8 cellular contexts compared by ENCODE assay signal in genomic region chr2:168454737-168455691, GRCh38. TPM values are rescaled to one million over a fixed set of nuclear protein-coding genes. Genes with fewer than 3 reads are reported as not detected.
A peak's percentile ranks its signal among the peaks of the same experiment; 100 is the strongest.
DNase-seq lines count a peak whose midpoint lies in the region; ATAC-seq and TF ChIP-seq lines count a peak whose summit lies in the region.

No MANE protein-coding gene starts in this region.

- no peak for ATAC-seq in gastrocnemius medialis
- no peak for ATAC-seq in stimulated activated effector memory CD8-positive, alpha-beta T cell treated with anti-CD3 and anti-CD28 coated beads, Interleukin-12 subunit alpha, Interleukin-12 subunit beta, amount 100 ng/mL, for 72 hours
- no peak for ATAC-seq in HG02588 (IDR thresholded peaks at IDR 0.05; ENCODE audit: unreplicated experiment)

- H3K4me3 ChIP-seq in GM12875 (ENCODE audit: low read depth, low read length) (peak overlapping the region; percentile 85), esophagus muscularis mucosa (peak overlapping the region; percentile 77 to 99 (median 79)), gastrocnemius medialis (peak overlapping the region; percentile 65 to 95 (median 85))

- in situ Hi-C loops in gastrocnemius medialis (cut with MboI; ENCODE audit: low sequenced_read_pairs in 4 of 4): no loop called here

- no peaks in the 10 kb centered on the region for H3K9me3 Mint-ChIP-seq in stimulated activated effector memory CD8-positive, alpha-beta T cell treated with anti-CD3 and anti-CD28 coated beads, Interleukin-12 subunit alpha, Interleukin-12 subunit beta, amount 100 ng/mL, for 72 hours

- H3K9me3 ChIP-seq in esophagus muscularis mucosa (no peaks in the 10 kb centered on the region), gastrocnemius medialis (no peaks in the 10 kb centered on the region)

- no peaks in the 10 kb centered on the region for H3K36me3 ChIP-seq in esophagus muscularis mucosa
- H3K36me3 ChIP-seq in gastrocnemius medialis: no peaks in the 10 kb centered on the region

- DNase-seq in NCI-H69 (lab: John Stamatoyannopoulos, UW) (peak; percentile 10), esophagus muscularis mucosa (ENCODE audit: extremely low spot score) (no peak), gastrocnemius medialis (no peak), NAMALWA (ENCODE audit: low spot score) (no peak), ureter (ENCODE audit: low spot score) (no peak)
- no peak for DNase-seq in stimulated activated effector memory CD8-positive, alpha-beta T cell treated with anti-CD3 and anti-CD28 coated beads, Interleukin-12 subunit alpha, Interleukin-12 subunit beta, amount 100 ng/mL, for 72 hours (ENCODE audit: low spot score in 2 of 2)

- peaks cover 7% of the 10 kb centered on the region for H3K4me1 Mint-ChIP-seq in stimulated activated effector memory CD8-positive, alpha-beta T cell treated with anti-CD3 and anti-CD28 coated beads, Interleukin-12 subunit alpha, Interleukin-12 subunit beta, amount 100 ng/mL, for 72 hours

- H3K4me3 Mint-ChIP-seq in stimulated activated effector memory CD8-positive, alpha-beta T cell treated with anti-CD3 and anti-CD28 coated beads, Interleukin-12 subunit alpha, Interleukin-12 subunit beta, amount 100 ng/mL, for 72 hours: no peak overlapping the region

- no peak for TF ChIP-seq POLR2A in esophagus muscularis mucosa (IDR thresholded peaks at IDR 0.05; ENCODE audit: low read depth)
- TF ChIP-seq POLR2A in gastrocnemius medialis (IDR thresholded peaks at IDR 0.05): no peak

- WGBS in esophagus muscularis mucosa: 72% methylated on average over 7 of the region's 7 CpGs

- H3K27me3 ChIP-seq in esophagus muscularis mucosa (no peaks in the 10 kb centered on the region), gastrocnemius medialis (no peaks in the 10 kb centered on the region)

- no peaks in the 10 kb centered on the region for H3K36me3 Mint-ChIP-seq in stimulated activated effector memory CD8-positive, alpha-beta T cell treated with anti-CD3 and anti-CD28 coated beads, Interleukin-12 subunit alpha, Interleukin-12 subunit beta, amount 100 ng/mL, for 72 hours

- TF ChIP-seq EP300 in esophagus muscularis mucosa (IDR thresholded peaks at IDR 0.05): no peak

- H3K27ac ChIP-seq in esophagus muscularis mucosa (replicated peaks in 1 of 4): peak overlapping the region; percentile 81 to 90 (median 88)
- H3K27ac ChIP-seq in gastrocnemius medialis: peak overlapping the region in 2 of 4 donors; percentile 84 to 89

- H3K4me1 ChIP-seq in esophagus muscularis mucosa (peaks cover 5 to 28% (median 25%) of the 10 kb centered on the region in 4 donors), gastrocnemius medialis (peaks cover 12 to 15% of the 10 kb centered on the region in 2 donors)

- H3K27ac Mint-ChIP-seq in stimulated activated effector memory CD8-positive, alpha-beta T cell treated with anti-CD3 and anti-CD28 coated beads, Interleukin-12 subunit alpha, Interleukin-12 subunit beta, amount 100 ng/mL, for 72 hours: no peak overlapping the region

- TF ChIP-seq CTCF in GM12875 (IDR thresholded peaks at IDR 0.05; ENCODE audit: borderline replicate concordance, insufficient read depth, low read depth, low read length) (no peak), esophagus muscularis mucosa (IDR thresholded peaks at IDR 0.05) (no peak), gastrocnemius medialis (IDR thresholded peaks at IDR 0.05 in 4 of 5, conservative IDR thresholded peaks at IDR 0.05 in 1 of 5) (no peak)

- intact Hi-C loops in esophagus muscularis mucosa (cut with DNase I) (loop anchor here (5.0 to 10.0 kb wide), 4 partner anchors 72 to 300 kb away; no protein-coding TSS in a partner anchor), gastrocnemius medialis (cut with DNase I; ENCODE audit: low total_unique reads) (loop anchor here (5.0 to 10.0 kb wide), 4 partner anchors 62 to 460 kb away; no protein-coding TSS in a partner anchor)

RNA-seq across cellular contexts. Expression of gene CERS6, which starts 1.1 kb away (rescaled TPM):
- total RNA-seq in esophagus muscularis mucosa (10 to 100 TPM; 46.6 to 67.7 (median 53.6) TPM), gastrocnemius medialis (10 to 100 TPM; 11.9 to 18.0 (median 14.7) TPM), ureter (29.3 TPM)
